In genomic region chr10:86644412-86645110, GRCh38 we compare ENCODE assay signal across 11 cellular contexts. TPM values are rescaled to one million over a fixed set of nuclear protein-coding genes. Genes with fewer than 3 reads are reported as not detected.
DNase-seq lines count a peak whose midpoint lies in the region; ATAC-seq and TF ChIP-seq lines count a peak whose summit lies in the region.
"Had no signal": no experiment of that assay in that cellular context is flagged by ENCODE, and none has a peak within 500 bp of the region (broad histone marks: within the 10 kb centered on the region; RNA-seq: fewer than 3 reads in every experiment).

No MANE protein-coding gene starts in this region.

- H3K79me1 ChIP-seq in neuronal stem cell (ENCODE audit: low read depth, low read length), result no peaks in the 10 kb centered on the region

- H2AFZ ChIP-seq in neuronal stem cell (ENCODE audit: low read length), result no peak overlapping the region

- no peak overlapping the region for H2BK5ac ChIP-seq in neuronal stem cell (ENCODE audit: low read length)

- H3K9me3 ChIP-seq in neuronal stem cell (replicated peaks in 1 of 2; ENCODE audit: control insufficient read depth in 2 of 2, insufficient read depth in 1 of 2, low read depth in 1 of 2, low read length in 2 of 2) (no peaks in the 10 kb centered on the region), tibial nerve (no peaks in the 10 kb centered on the region)
- H3K9me3 ChIP-seq: SJSA1 had no signal

- no peak overlapping the region for H3K27ac ChIP-seq in neuronal stem cell (replicated peaks; ENCODE audit: low read length)
- peak overlapping the region in 2 of 4 donors; percentile 42 to 53 for H3K27ac ChIP-seq in tibial nerve
- H3K27ac ChIP-seq: SJSA1 had no signal

- no peak overlapping the region for H2BK120ac ChIP-seq in neuronal stem cell (ENCODE audit: low read depth, low read length)

- H3K36me3 ChIP-seq in neuronal stem cell (replicated peaks in 1 of 2; ENCODE audit: control insufficient read depth in 2 of 2, insufficient read depth in 2 of 2, low read length in 2 of 2) (no peaks in the 10 kb centered on the region), tibial nerve (no peaks in the 10 kb centered on the region)
- H3K36me3 ChIP-seq: SJSA1 had no signal

- H2AK5ac ChIP-seq in neuronal stem cell (ENCODE audit: low read depth, low read length), result peak overlapping the region; percentile 28

- no peak for TF ChIP-seq CTCF in tibial nerve (IDR thresholded peaks at IDR 0.05)

- H3K4me3 ChIP-seq in neuronal stem cell (ENCODE audit: low read length in 2 of 2), result no peak overlapping the region
- H3K4me3 ChIP-seq in tibial nerve, result no peak overlapping the region
- H3K4me3 ChIP-seq: SJSA1 had no signal

- WGBS in neuronal stem cell (ENCODE audit: extremely low coverage in 2 of 2, insufficient read length in 2 of 2, insufficient replicate concordance in 1 of 2), 2 donors, result no CpG with 5 or more reads among the region's 8 CpGs
- WGBS in tibial nerve, 2 donors, result 71 to 79% methylated on average over 8 of the region's 8 CpGs

- H2BK15ac ChIP-seq in neuronal stem cell (ENCODE audit: low read length), result peak overlapping the region; percentile 18

- H3K4me2 ChIP-seq in neuronal stem cell (ENCODE audit: insufficient read depth, low read length, poor library complexity, severe bottlenecking), result no peak overlapping the region

- H3K4me1 ChIP-seq in neuronal stem cell (ENCODE audit: control insufficient read depth in 2 of 2, insufficient read depth in 1 of 2, low read depth in 1 of 2, low read length in 2 of 2) (no peaks in the 10 kb centered on the region), tibial nerve (peaks cover 0 to 39% (median 8%) of the 10 kb centered on the region in 4 donors)

- H3K18ac ChIP-seq in neuronal stem cell (ENCODE audit: low read length), result peak overlapping the region; percentile 57

- DNase-seq in EH (ENCODE audit: low read depth) (peak; percentile 73), H4 (ENCODE audit: low spot score) (peak; percentile 3), amniotic epithelial cell (ENCODE audit: low read depth) (peak; percentile 24), neuronal stem cell (ENCODE audit: low spot score) (no peak), kidney glomerular epithelial cell (lab: John Stamatoyannopoulos, UW) (no peak), tibial nerve (ENCODE audit: low spot score in 2 of 2) (no peak)
- DNase-seq: activated naive CD8-positive, alpha-beta T cell treated with anti-CD3 and anti-CD28 coated beads, Interleukin-2, amount 10 ng/mL, durations not matched to agents 7 days and 5 days had no signal

- TF ChIP-seq EP300 in tibial nerve (IDR thresholded peaks at IDR 0.05), result peak in 1 of 2 donors; percentile 67

- H3K27me3 ChIP-seq in neuronal stem cell (ENCODE audit: control insufficient read depth in 3 of 3, insufficient read depth in 3 of 3, low read depth in 1 of 3, low read length in 3 of 3) (peaks cover 0 to 16% (median 0%) of the 10 kb centered on the region in 3 experiments), tibial nerve (no peaks in the 10 kb centered on the region)
- H3K27me3 ChIP-seq: SJSA1 had no signal

- no peak for TF ChIP-seq POLR2A in tibial nerve (IDR thresholded peaks at IDR 0.05)

- no peak overlapping the region for H3K9ac ChIP-seq in neuronal stem cell (ENCODE audit: low read depth, low read length, poor library complexity)

- ATAC-seq in HG02885 (IDR thresholded peaks at IDR 0.05; ENCODE audit: poor library complexity, unreplicated experiment) (no peak), GM18867 (IDR thresholded peaks at IDR 0.05; ENCODE audit: unreplicated experiment) (no peak)

- H3K4ac ChIP-seq in neuronal stem cell (ENCODE audit: low read length), result no peak overlapping the region

- H4K91ac ChIP-seq in neuronal stem cell (ENCODE audit: low read depth, low read length, poor library complexity), result no peak overlapping the region

- no peak overlapping the region for H2BK12ac ChIP-seq in neuronal stem cell (ENCODE audit: low read length)

- no peak overlapping the region for H4K8ac ChIP-seq in neuronal stem cell (ENCODE audit: low read depth, low read length)

- peak overlapping the region; percentile 43 for H3K23ac ChIP-seq in neuronal stem cell (ENCODE audit: low read depth, low read length, poor library complexity)

- H3K14ac ChIP-seq in neuronal stem cell (ENCODE audit: low read length), result no peak overlapping the region

RNA-seq across cellular contexts. Expression of gene OPN4, which starts 9.8 kb away (rescaled TPM):
- total RNA-seq in H4 (2014; rRNA removed; shearing (Covaris generic)), result 0.02 and 0.35 TPM in 2 replicates
- polyA plus RNA-seq in neuronal stem cell (2013, experiment 1 of 2), result not detected
- polyA plus RNA-seq in neuronal stem cell (2013, experiment 2 of 2), result not detected
- total RNA-seq in tibial nerve, result under 1 TPM in 1 of 4 donors, not detected in 3; 0.59 TPM
- total RNA-seq: activated naive CD8-positive, alpha-beta T cell treated with anti-CD3 and anti-CD28 coated beads, Interleukin-2, amount 10 ng/mL, durations not matched to agents 7 days and 5 days; HT-29; SJSA1 had no signal

RNA-seq across cellular contexts. Expression of gene LDB3, which starts 23.8 kb away (rescaled TPM):
- total RNA-seq in H4 (2014; rRNA removed; shearing (Covaris generic)), result 0.08 and 0.16 TPM in 2 replicates
- 0.08 TPM for polyA plus RNA-seq in neuronal stem cell (2013, experiment 1 of 2)
- polyA plus RNA-seq in neuronal stem cell (2013, experiment 2 of 2), result 0.11 TPM
- 10 to 100 TPM in 1 of 4 donors, 1 to 10 TPM in 3; 5.4 to 18.6 (median 7.5) TPM for total RNA-seq in tibial nerve
- total RNA-seq: activated naive CD8-positive, alpha-beta T cell treated with anti-CD3 and anti-CD28 coated beads, Interleukin-2, amount 10 ng/mL, durations not matched to agents 7 days and 5 days; HT-29 had no signal

Comparison
In these comparisons a context has a peak if more than half of its experiments do, and no peak if none do; other contexts are left out.
1. DNase-seq: peak in EH (single experiment), H4 (single experiment) and amniotic epithelial cell (single experiment); none in neuronal stem cell (single experiment), kidney glomerular epithelial cell (single experiment) and tibial nerve (0 of 2).